ENCODE assay signal across 24 cellular contexts in the genomic region with DNA sequence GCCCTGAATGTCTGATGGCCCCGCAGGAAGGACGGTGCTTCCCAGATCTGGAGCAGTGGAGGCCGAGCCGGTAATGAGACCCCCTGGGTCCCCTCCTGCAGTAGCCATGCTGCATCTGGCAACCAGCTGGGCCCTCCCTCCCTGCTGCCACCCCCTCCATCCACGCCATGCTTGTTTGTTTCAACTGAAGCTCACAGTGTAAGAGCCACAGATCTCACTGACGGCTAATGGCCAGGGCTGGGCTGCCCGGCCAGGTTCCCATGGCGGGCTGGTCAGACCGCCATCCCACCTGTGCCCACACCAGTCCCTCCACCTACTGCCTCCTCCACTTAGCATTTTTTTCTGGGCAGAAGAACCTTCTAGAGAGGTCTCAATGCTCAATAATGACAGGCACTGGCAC.
DNase-seq lines count a peak whose midpoint lies in the region; ATAC-seq, FAIRE-seq and TF ChIP-seq lines count a peak whose summit lies in the region.
"Had no signal": no experiment of that assay in that cellular context is flagged by ENCODE, and none has a peak within 500 bp of the region (broad histone marks: within the 10 kb centered on the region; RNA-seq: fewer than 3 reads in every experiment).

No MANE protein-coding gene starts in this region.

- no peak for TF ChIP-seq POLR2A in GM12878 (IDR thresholded peaks at IDR 0.05; ENCODE audit: low read depth, low read length)

- H3K9me3 ChIP-seq in GM12878 (replicated peaks; ENCODE audit: control insufficient read depth, insufficient read depth, low read length) (no peaks in the 10 kb centered on the region; the same call in 2 of the 3 replicates), SK-N-SH (no peaks in the 10 kb centered on the region)
- H3K9me3 ChIP-seq: ovary, right atrium auricular region, uterus had no signal

- H3K9ac ChIP-seq in KMS-11 (no peak overlapping the region), GM12878 (ENCODE audit: control insufficient read depth, insufficient read depth, low read length) (no peak overlapping the region), SK-N-SH (no peak overlapping the region)

- SMC1A ChIA-PET in GM12878 (lab: Charles Lee; ENCODE audit: uncharacterized antibody, unreplicated experiment) = interaction anchor here (1.0 kb wide), 1 partner anchor 10 kb away, joined by 5 read pairs; no protein-coding TSS in a partner anchor

- in situ Hi-C loops in GM12878 (cut with MboI) = no loop called here

- H3K4me2 ChIP-seq in KMS-11 (peak overlapping the region; percentile 91), GM12878 (ENCODE audit: control insufficient read depth, insufficient read depth) (peak overlapping the region; percentile 82; the same call in 1 of the 2 replicates), SK-N-SH (no peak overlapping the region)

- H3K27me3 Mint-ChIP-seq in activated naive CD4-positive, alpha-beta T cell treated with anti-CD3 and anti-CD28 coated beads, Interleukin-2, amount 10 ng/mL, durations not matched to agents 7 days and 5 days = peaks cover 86% of the 10 kb centered on the region
- H3K27me3 Mint-ChIP-seq: CD4-positive, alpha-beta memory T cell had no signal

- H3K27me3 ChIP-seq in KMS-11 (ENCODE audit: insufficient read depth, low read depth) (no peaks in the 10 kb centered on the region), GM12878 (replicated peaks in 1 of 2; ENCODE audit: control insufficient read depth in 2 of 2, insufficient read depth in 2 of 2, low read length in 1 of 2) (no peaks in the 10 kb centered on the region), SK-N-SH (ENCODE audit: insufficient read depth) (no peaks in the 10 kb centered on the region)
- H3K27me3 ChIP-seq: cardiac muscle cell, ovary, right atrium auricular region, uterus had no signal

- RAD21 ChIA-PET in GM12878 (lab: Charles Lee; ENCODE audit: unreplicated experiment) = no interaction called here

- DNase-seq in activated naive CD4-positive, alpha-beta T cell treated with anti-CD3 and anti-CD28 coated beads, Interleukin-2, amount 10 ng/mL, durations not matched to agents 7 days and 5 days = no peak
- no peak for DNase-seq in activated naive CD4-positive, alpha-beta T cell treated with Interleukin-2 at 50 U/mL for 16 hours
- DNase-seq in GM12878 (ENCODE audit: low read depth, low spot score) = no peak
- no peak for DNase-seq in stimulated activated effector memory CD8-positive, alpha-beta T cell treated with anti-CD3 and anti-CD28 coated beads, Interleukin-12 subunit alpha, Interleukin-12 subunit beta, amount 100 ng/mL, for 72 hours (ENCODE audit: low spot score in 2 of 2)
- no peak for DNase-seq in 8988T
- no peak for DNase-seq in SK-N-SH
- DNase-seq: activated effector memory CD4-positive, alpha-beta T cell treated with Interleukin-2 at 50 U/mL for 16 hours; CD4-positive, alpha-beta memory T cell; DMS 273 treated with DMSO at 0.1 percent for 48 hours; foreskin keratinocyte; GOT3; NCI-H1417 treated with DMSO at 0.1 percent for 48 hours; NCI-H2107; ovary; stimulated activated CD4-positive, alpha-beta T cell treated with anti-CD3 and anti-CD28 coated beads, Interleukin-4, amount 100 ng/mL, for 1 hour; stimulated activated naive CD4-positive, alpha-beta T cell; uterus had no signal

- intact Hi-C loops in GM12878 (cut with micrococcal nuclease; ENCODE audit: unreplicated experiment) = no loop called here

- H2AFZ ChIP-seq in KMS-11 (ENCODE audit: low read depth) = no peak overlapping the region
- H2AFZ ChIP-seq in GM12878 (ENCODE audit: control insufficient read depth, low read depth, low read length) = no peak overlapping the region
- no peak overlapping the region for H2AFZ ChIP-seq in SK-N-SH (ENCODE audit: low read depth)

- H4K20me1 ChIP-seq in KMS-11 (ENCODE audit: insufficient read depth) (no peaks in the 10 kb centered on the region), GM12878 (ENCODE audit: control insufficient read depth, insufficient read depth) (no peaks in the 10 kb centered on the region), SK-N-SH (ENCODE audit: insufficient read depth) (no peaks in the 10 kb centered on the region)

- H3K9me3 Mint-ChIP-seq in activated naive CD4-positive, alpha-beta T cell treated with anti-CD3 and anti-CD28 coated beads, Interleukin-2, amount 10 ng/mL, durations not matched to agents 7 days and 5 days = peaks cover 7% of the 10 kb centered on the region
- no peaks in the 10 kb centered on the region for H3K9me3 Mint-ChIP-seq in stimulated activated effector memory CD8-positive, alpha-beta T cell treated with anti-CD3 and anti-CD28 coated beads, Interleukin-12 subunit alpha, Interleukin-12 subunit beta, amount 100 ng/mL, for 72 hours

- POLR2A ChIA-PET in GM12878 (lab: Charles Lee) = interaction anchor here (1.0 kb wide), 1 partner anchor 36 kb away, joined by 4 read pairs; no protein-coding TSS in a partner anchor
- POLR2A ChIA-PET in SK-N-SH (lab: Yijun Ruan, JAX) = no interaction called here

- H3K27ac ChIP-seq in KMS-11 (peak overlapping the region; percentile 95; the same call in 1 of the 2 replicates), GM12878 (ENCODE audit: control insufficient read depth, insufficient read depth) (no peak overlapping the region; the same call in 1 of the 2 replicates), SK-N-SH (ENCODE audit: low read depth in 2 of 2, low read length in 1 of 2) (no peak overlapping the region)
- H3K27ac ChIP-seq: cardiac muscle cell, coronary artery, foreskin keratinocyte, ovary, right atrium auricular region, uterus had no signal

- H3K36me3 ChIP-seq in KMS-11 (ENCODE audit: insufficient read depth) (no peaks in the 10 kb centered on the region), GM12878 (ENCODE audit: control insufficient read depth in 2 of 2, insufficient read depth in 2 of 2, low read length in 1 of 2) (no peaks in the 10 kb centered on the region), SK-N-SH (replicated peaks in 1 of 2; ENCODE audit: control insufficient read depth in 1 of 2, insufficient read depth in 2 of 2, low read length in 1 of 2) (no peaks in the 10 kb centered on the region)
- H3K36me3 ChIP-seq: cardiac muscle cell, ovary, right atrium auricular region, uterus had no signal

- CTCF ChIA-PET in activated naive CD4-positive, alpha-beta T cell treated with anti-CD3 and anti-CD28 coated beads, Interleukin-2, amount 10 ng/mL, durations not matched to agents 7 days and 5 days (lab: Charles Lee) = interaction anchor here (3.6 to 15.0 kb wide), 2 partner anchors 10 to 13 kb away, joined by 15 to 223 read pairs; no protein-coding TSS in a partner anchor
- CTCF ChIA-PET in GM12878 (lab: Yijun Ruan, JAX) (interaction anchor here (1.1 to 4.1 kb wide), 3 partner anchors 10 to 35 kb away, joined by 3 to 22 read pairs (median 14); no protein-coding TSS in a partner anchor), SK-N-SH (lab: Yijun Ruan, JAX) (interaction anchor here (5.3 kb wide), 1 partner anchor 14 kb away, joined by 33 read pairs; no protein-coding TSS in a partner anchor)

- ATAC-seq in GM12878 = no peak
- ATAC-seq in stimulated activated effector memory CD8-positive, alpha-beta T cell treated with anti-CD3 and anti-CD28 coated beads, Interleukin-12 subunit alpha, Interleukin-12 subunit beta, amount 100 ng/mL, for 72 hours = no peak
- no peak for ATAC-seq in GM21529 (IDR thresholded peaks at IDR 0.05; ENCODE audit: unreplicated experiment)
- ATAC-seq: esophagus mucosa, foreskin keratinocyte had no signal

- FAIRE-seq in GM12878 (lab: Jason Lieb, UNC) = no peak
- FAIRE-seq: RCC 7860 had no signal

- H3K4me3 ChIP-seq in KMS-11 (IDR thresholded peaks at IDR 0.05; ENCODE audit: insufficient read depth, low read depth, low read length) (no peak overlapping the region), GM12878 (no peak overlapping the region), SK-N-SH (ENCODE audit: low read depth in 2 of 2, low read length in 1 of 2) (no peak overlapping the region)
- H3K4me3 ChIP-seq: cardiac muscle cell, coronary artery, ovary, right atrium auricular region, uterus had no signal

- no peak for TF ChIP-seq RAD21 in GM12878 (IDR thresholded peaks at IDR 0.05; ENCODE audit: insufficient read depth, low read depth, low read length)
- no peak for TF ChIP-seq RAD21 in SK-N-SH (IDR thresholded peaks at IDR 0.05; ENCODE audit: low read length)

- no TSS peak for BruUV-seq in GM12878 (replicated peaks; lab: Mats Ljungman, UMichigan)

- no peak overlapping the region for H3K4me3 Mint-ChIP-seq in activated naive CD4-positive, alpha-beta T cell treated with anti-CD3 and anti-CD28 coated beads, Interleukin-2, amount 10 ng/mL, durations not matched to agents 7 days and 5 days
- no peak overlapping the region for H3K4me3 Mint-ChIP-seq in stimulated activated effector memory CD8-positive, alpha-beta T cell treated with anti-CD3 and anti-CD28 coated beads, Interleukin-12 subunit alpha, Interleukin-12 subunit beta, amount 100 ng/mL, for 72 hours

- H3K79me2 ChIP-seq in KMS-11 (ENCODE audit: insufficient read depth, low read depth) (no peaks in the 10 kb centered on the region), GM12878 (ENCODE audit: control insufficient read depth, insufficient read depth, low read length) (no peaks in the 10 kb centered on the region), SK-N-SH (ENCODE audit: insufficient read depth) (no peaks in the 10 kb centered on the region)

- 69% methylated on average over 9 of the region's 9 CpGs for WGBS in GM12878 (ENCODE audit: insufficient coverage, insufficient replicate concordance, low lambda C conversion rate, missing lambda C conversion rate)
- WGBS in SK-N-SH (ENCODE audit: low lambda C conversion rate) = 87% methylated on average over 9 of the region's 9 CpGs

- peaks cover 49% of the 10 kb centered on the region for H3K4me1 Mint-ChIP-seq in activated naive CD4-positive, alpha-beta T cell treated with anti-CD3 and anti-CD28 coated beads, Interleukin-2, amount 10 ng/mL, durations not matched to agents 7 days and 5 days
- H3K4me1 Mint-ChIP-seq in stimulated activated effector memory CD8-positive, alpha-beta T cell treated with anti-CD3 and anti-CD28 coated beads, Interleukin-12 subunit alpha, Interleukin-12 subunit beta, amount 100 ng/mL, for 72 hours = peaks cover 59% of the 10 kb centered on the region

- H3K36me3 Mint-ChIP-seq in activated naive CD4-positive, alpha-beta T cell treated with anti-CD3 and anti-CD28 coated beads, Interleukin-2, amount 10 ng/mL, durations not matched to agents 7 days and 5 days = peaks cover 8% of the 10 kb centered on the region
- no peaks in the 10 kb centered on the region for H3K36me3 Mint-ChIP-seq in stimulated activated effector memory CD8-positive, alpha-beta T cell treated with anti-CD3 and anti-CD28 coated beads, Interleukin-12 subunit alpha, Interleukin-12 subunit beta, amount 100 ng/mL, for 72 hours

- TF ChIP-seq EP300 in GM12878 (IDR thresholded peaks at IDR 0.05; ENCODE audit: borderline replicate concordance in 1 of 2, control insufficient read depth in 1 of 2, low read depth in 2 of 2, low read length in 2 of 2) = no peak
- TF ChIP-seq EP300 in SK-N-SH (IDR thresholded peaks at IDR 0.05; ENCODE audit: borderline replicate concordance in 1 of 2, low read depth in 1 of 2, low read length in 1 of 2) = no peak

- H3K4me1 ChIP-seq in KMS-11 (ENCODE audit: low read depth, poor library complexity, severe bottlenecking) (peaks cover 71% of the 10 kb centered on the region), GM12878 (ENCODE audit: control insufficient read depth, insufficient read depth, low read length) (peaks cover 39% of the 10 kb centered on the region), SK-N-SH (ENCODE audit: control insufficient read depth in 1 of 2, insufficient read depth in 2 of 2, low read depth in 1 of 2, low read length in 1 of 2) (peaks cover 31 to 43% of the 10 kb centered on the region in 2 experiments; a peak in 3 of 4 replicates)

- H3K27ac Mint-ChIP-seq in activated naive CD4-positive, alpha-beta T cell treated with anti-CD3 and anti-CD28 coated beads, Interleukin-2, amount 10 ng/mL, durations not matched to agents 7 days and 5 days = peak overlapping the region; percentile 25
- peak overlapping the region; percentile 79 for H3K27ac Mint-ChIP-seq in stimulated activated effector memory CD8-positive, alpha-beta T cell treated with anti-CD3 and anti-CD28 coated beads, Interleukin-12 subunit alpha, Interleukin-12 subunit beta, amount 100 ng/mL, for 72 hours

- no peaks in the 10 kb centered on the region for H3K9me2 ChIP-seq in SK-N-SH

- TF ChIP-seq CTCF in KMS-11 (conservative IDR thresholded peaks at IDR 0.05; ENCODE audit: low read depth, low read length) = no peak
- TF ChIP-seq CTCF in GM12878 (IDR thresholded peaks at IDR 0.05 in 2 of 3, conservative IDR thresholded peaks at IDR 0.05 in 1 of 3; ENCODE audit: control insufficient read depth in 2 of 3, extremely low read depth in 1 of 3, insufficient read depth in 1 of 3, low read depth in 3 of 3, low read length in 3 of 3) = no peak
- TF ChIP-seq CTCF in SK-N-SH (IDR thresholded peaks at IDR 0.05) = no peak

- peaks cover 15% of the 10 kb centered on the region for H3F3A ChIP-seq in SK-N-SH (replicated peaks; ENCODE audit: insufficient read depth)
